10 cellular contexts compared by ENCODE assay signal in the genomic region with DNA sequence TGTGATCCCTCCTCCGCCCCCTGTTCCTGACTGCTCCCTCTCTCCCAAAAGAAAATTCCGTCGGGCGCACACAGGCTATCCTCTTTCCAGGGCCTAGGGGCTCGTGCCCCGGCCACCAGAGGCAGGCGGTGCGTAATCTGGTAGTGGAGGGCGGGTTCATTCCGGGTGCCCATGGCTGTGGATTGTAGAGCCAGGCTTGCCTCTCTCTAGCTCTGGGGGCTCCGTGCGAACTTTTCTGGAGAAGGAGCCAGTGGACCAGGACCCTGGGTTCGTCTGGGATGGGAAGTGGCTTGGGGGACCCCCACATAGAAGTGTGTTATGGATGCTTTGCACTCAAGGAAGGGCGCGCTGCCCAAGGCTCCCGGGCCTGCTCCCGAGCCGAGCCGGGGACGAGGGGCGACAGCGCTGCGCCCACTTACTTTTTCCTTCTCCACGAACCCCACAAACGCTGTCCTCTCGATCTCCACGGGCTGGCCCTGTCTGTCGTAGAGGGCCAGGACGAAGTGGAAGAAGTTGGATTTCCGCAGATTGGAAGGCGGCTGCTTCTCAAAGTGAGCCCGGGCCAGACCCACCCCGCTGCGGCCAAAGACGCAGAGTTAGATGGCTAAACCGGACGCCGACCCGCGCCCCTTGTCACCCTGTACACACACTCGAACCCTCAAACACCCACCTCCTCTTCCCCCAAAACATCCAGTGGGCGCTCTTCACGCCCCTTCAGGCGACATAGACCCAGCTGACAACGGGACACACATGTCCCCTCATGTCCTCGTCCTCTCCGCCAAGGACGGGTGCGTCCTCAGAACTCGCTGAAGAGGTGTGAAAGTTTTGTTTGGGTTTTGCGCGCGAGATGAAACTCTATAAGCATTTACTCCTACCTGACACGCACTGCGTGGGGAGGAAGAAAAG. TPM values are rescaled to one million over a fixed set of nuclear protein-coding genes. Genes with fewer than 3 reads are reported as not detected.
A peak's percentile ranks its signal among the peaks of the same experiment; 100 is the strongest.
DNase-seq lines count a peak whose midpoint lies in the region; ATAC-seq, FAIRE-seq and TF ChIP-seq lines count a peak whose summit lies in the region.
"Had no signal": no experiment of that assay in that cellular context is flagged by ENCODE, and none has a peak within 500 bp of the region (broad histone marks: within the 10 kb centered on the region; RNA-seq: fewer than 3 reads in every experiment).

No MANE protein-coding gene starts in this region.

- H3K4me1 ChIP-seq in BLaER1: no peaks in the 10 kb centered on the region
- H3K4me1 ChIP-seq in H1 (replicated peaks in 1 of 4; ENCODE audit: control insufficient read depth in 3 of 4, insufficient read depth in 4 of 4, low read length in 3 of 4): peaks cover 10 to 30% (median 21%) of the 10 kb centered on the region in 4 experiments
- peaks cover 9% of the 10 kb centered on the region; the same call in 1 of the 2 replicates for H3K4me1 ChIP-seq in PC-3 (ENCODE audit: insufficient read depth, low read length)

- H2BK12ac ChIP-seq in H1 (ENCODE audit: low read depth, low read length): no peak overlapping the region

- H3K27me3 Mint-ChIP-seq in IgD-negative memory B cell (peaks cover 2% of the 10 kb centered on the region), osteocyte (ENCODE audit: unreplicated experiment) (no peaks in the 10 kb centered on the region)

- no peak overlapping the region for H4K8ac ChIP-seq in H1 (ENCODE audit: extremely low read depth, insufficient read depth, low read length)

- no peak overlapping the region for H2BK20ac ChIP-seq in H1 (ENCODE audit: low read length)

- no peaks in the 10 kb centered on the region for H3F3A ChIP-seq in PC-3 (ENCODE audit: low read length, unreplicated experiment)

- H3K23me2 ChIP-seq in H1 (ENCODE audit: low read depth, low read length): peaks cover 11% of the 10 kb centered on the region; the same call in 1 of the 2 replicates

- H3K27ac Mint-ChIP-seq in IgD-negative memory B cell: peak overlapping the region; percentile 87 to 100 (median 98)
- peak overlapping the region; percentile 100 for H3K27ac Mint-ChIP-seq in osteocyte (ENCODE audit: unreplicated experiment)

- H3K4me2 ChIP-seq in BLaER1 (peak overlapping the region; percentile 94), H1 (ENCODE audit: insufficient read depth in 1 of 2, low read depth in 2 of 2, low read length in 2 of 2) (peak overlapping the region; percentile 22 to 61), PC-3 (ENCODE audit: low read length) (no peak overlapping the region)

- no peak overlapping the region for H4K5ac ChIP-seq in H1 (ENCODE audit: insufficient read length, low read depth, low read length)

- TF ChIP-seq RAD21 in H1 (IDR thresholded peaks at IDR 0.05 in 1 of 2, conservative IDR thresholded peaks at IDR 0.05 in 1 of 2; ENCODE audit: low read depth in 2 of 2, low read length in 2 of 2): no peak

- H2BK15ac ChIP-seq in H1 (ENCODE audit: low read length): no peak overlapping the region; the same call in 1 of the 2 replicates

- H3K36me3 ChIP-seq in BLaER1 (peaks cover 69% of the 10 kb centered on the region), H1 (ENCODE audit: control insufficient read depth in 2 of 4, insufficient read depth in 4 of 4, low read length in 3 of 4) (no peaks in the 10 kb centered on the region; a peak in 1 of 8 replicates), PC-3 (ENCODE audit: low read depth, low read length) (no peaks in the 10 kb centered on the region)

- H3K14ac ChIP-seq in H1 (ENCODE audit: insufficient read length): no peak overlapping the region

- peak overlapping the region; percentile 88 for H3K4ac ChIP-seq in H1 (replicated peaks; ENCODE audit: insufficient read length, low read depth, low read length)

- peak overlapping the region; percentile 100 for H3K27ac ChIP-seq in BLaER1
- H3K27ac ChIP-seq in H1 (ENCODE audit: low read depth, low read length): no peak overlapping the region
- no peak overlapping the region for H3K27ac ChIP-seq in PC-3 (ENCODE audit: low read length)

- no peak overlapping the region for H2AFZ ChIP-seq in H1 (ENCODE audit: low read length)
- no peak overlapping the region for H2AFZ ChIP-seq in PC-3 (ENCODE audit: low read length)

- H3K9ac ChIP-seq in BLaER1: peak overlapping the region; percentile 100
- no peak overlapping the region; a peak in 2 of 7 replicates for H3K9ac ChIP-seq in H1 (replicated peaks in 1 of 4; ENCODE audit: extremely low read depth in 1 of 4, low read depth in 3 of 4, low read length in 3 of 4)
- H3K9ac ChIP-seq in PC-3 (ENCODE audit: low read length): no peak overlapping the region

- no peak overlapping the region for H2BK120ac ChIP-seq in H1 (replicated peaks; ENCODE audit: low read depth, low read length)

- H3K79me2 ChIP-seq in H1 (ENCODE audit: control insufficient read depth in 1 of 2, insufficient read depth in 2 of 2, low read length in 2 of 2): no peaks in the 10 kb centered on the region
- H3K79me2 ChIP-seq in PC-3 (ENCODE audit: low read length): no peaks in the 10 kb centered on the region

- no peaks in the 10 kb centered on the region for H3K9me2 ChIP-seq in PC-3 (replicated peaks; ENCODE audit: low read length)

- POLR2A ChIA-PET in H1 (lab: Charles Lee; ENCODE audit: partially characterized antibody): no interaction called here
- POLR2A ChIA-PET in PC-3 (lab: Charles Lee; ENCODE audit: unreplicated experiment): no interaction called here

- no peak overlapping the region for H3K56ac ChIP-seq in H1 (replicated peaks; ENCODE audit: insufficient read length, low read depth, low read length)

- no peak overlapping the region for H2BK5ac ChIP-seq in H1 (ENCODE audit: low read depth, low read length)

- 8% methylated on average over 52 of the region's 55 CpGs; no CpG with 5 or more reads in 1 of the 2 experiments for WGBS in H1 (ENCODE audit: extremely low coverage in 1 of 2, insufficient coverage in 1 of 2, insufficient read length in 1 of 2, insufficient replicate concordance in 2 of 2, low coverage in 1 of 2, low lambda C conversion rate in 2 of 2, missing lambda C conversion rate in 1 of 2), 2 experiments

- CTCF ChIA-PET in H1 (lab: Charles Lee; ENCODE audit: partially characterized antibody) (interaction anchor here (1.1 to 1.5 kb wide), 3 partner anchors 9 to 235 kb away, joined by 3 to 5 read pairs (median 4); no protein-coding TSS in a partner anchor), PC-3 (lab: Charles Lee) (no interaction called here)

- no peak overlapping the region for H4K91ac ChIP-seq in H1 (replicated peaks; ENCODE audit: insufficient read length, low read length)

- TF ChIP-seq EP300 in H1 (IDR thresholded peaks at IDR 0.05; ENCODE audit: borderline replicate concordance in 1 of 2, low read depth in 2 of 2, low read length in 2 of 2): no peak

- H3K9me3 Mint-ChIP-seq in IgD-negative memory B cell (no peaks in the 10 kb centered on the region), osteocyte (ENCODE audit: unreplicated experiment) (no peaks in the 10 kb centered on the region)

- H4K20me1 ChIP-seq in BLaER1: peaks cover 8% of the 10 kb centered on the region; the same call in 1 of the 2 replicates
- peaks cover 14 to 18% of the 10 kb centered on the region in 2 experiments for H4K20me1 ChIP-seq in H1 (replicated peaks in 1 of 2; ENCODE audit: control insufficient read depth in 1 of 2, insufficient read depth in 2 of 2, low read length in 2 of 2)
- H4K20me1 ChIP-seq in PC-3 (ENCODE audit: low read length): no peaks in the 10 kb centered on the region

- no peak overlapping the region for H2AK5ac ChIP-seq in H1 (ENCODE audit: low read depth, low read length)

- no peaks in the 10 kb centered on the region for H3K79me1 ChIP-seq in H1 (ENCODE audit: low read depth, low read length)

- H3K18ac ChIP-seq in H1 (ENCODE audit: extremely low read depth, low read length): no peak overlapping the region; the same call in 1 of the 2 replicates

- no peak for ATAC-seq in PC-3

- H3K4me3 ChIP-seq in BLaER1: peak overlapping the region; percentile 98
- peak overlapping the region in 2 of 4 experiments; percentile 5 to 42; a peak in 4 of 8 replicates for H3K4me3 ChIP-seq in H1 (ENCODE audit: extremely low read depth in 1 of 4, insufficient read depth in 2 of 4, low read depth in 3 of 4, low read length in 4 of 4)
- no peak overlapping the region for H3K4me3 ChIP-seq in PC-3 (ENCODE audit: low read length)

- FAIRE-seq in H1 (lab: Jason Lieb, UNC): no peak

- H3K4me1 Mint-ChIP-seq in IgD-negative memory B cell: peaks cover 34 to 37% (median 37%) of the 10 kb centered on the region in 3 donors
- H3K4me1 Mint-ChIP-seq in osteocyte (ENCODE audit: unreplicated experiment): peaks cover 66% of the 10 kb centered on the region

- H3K27me3 ChIP-seq in BLaER1 (no peaks in the 10 kb centered on the region), H1 (replicated peaks in 1 of 4; ENCODE audit: control insufficient read depth in 3 of 4, extremely low read depth in 1 of 4, insufficient read depth in 3 of 4, low read length in 3 of 4) (peaks cover 56 to 90% (median 74%) of the 10 kb centered on the region in 4 experiments), PC-3 (ENCODE audit: low read length) (peaks cover 6% of the 10 kb centered on the region)

- H3K36me3 Mint-ChIP-seq in IgD-negative memory B cell: peaks cover 5% of the 10 kb centered on the region
- H3K36me3 Mint-ChIP-seq in osteocyte (ENCODE audit: unreplicated experiment): peaks cover 54% of the 10 kb centered on the region

- DNase-seq in H1 (ENCODE audit: low read depth in 1 of 2, low spot score in 2 of 2): no peak
- no peak for DNase-seq in osteocyte (ENCODE audit: extremely low spot score, unreplicated experiment)
- DNase-seq in PC-3: no peak
- no peak for DNase-seq in NCI-H1436 treated with DMSO at 0.1 percent for 48 hours (lab: John Stamatoyannopoulos, UW)
- DNase-seq in RKO (ENCODE audit: low spot score): no peak
- DNase-seq in superior temporal gyrus (ENCODE audit: extremely low spot score): no peak
- DNase-seq: activated CD4-positive, alpha-beta T cell treated with anti-CD3 and anti-CD28 coated beads, Interleukin-2, amount 50 U/mL, for 48 hours; NCI-H1930 had no signal

- no peak for TF ChIP-seq CTCF in H1 (IDR thresholded peaks at IDR 0.05; ENCODE audit: control extremely low read depth in 1 of 3, insufficient read depth in 1 of 3, low read depth in 1 of 3, low read length in 3 of 3)
- no peak for TF ChIP-seq CTCF in osteocyte (IDR thresholded peaks at IDR 0.05)
- TF ChIP-seq CTCF in PC-3 (conservative IDR thresholded peaks at IDR 0.05; ENCODE audit: low read depth, low read length): no peak

- no TSS peak for BruUV-seq in PC-3 (replicated peaks; lab: Mats Ljungman, UMichigan)

- no peak overlapping the region for H3K23ac ChIP-seq in H1 (ENCODE audit: insufficient read length)

- H3K4me3 Mint-ChIP-seq in IgD-negative memory B cell (peak overlapping the region; percentile 60 to 100 (median 100)), osteocyte (ENCODE audit: unreplicated experiment) (peak overlapping the region; percentile 99)

- peaks cover 8% of the 10 kb centered on the region; the same call in 1 of the 2 replicates for H3K9me3 ChIP-seq in BLaER1
- no peaks in the 10 kb centered on the region for H3K9me3 ChIP-seq in H1 (ENCODE audit: insufficient read depth in 2 of 2, low read depth in 1 of 2, low read length in 1 of 2)
- H3K9me3 ChIP-seq in PC-3 (ENCODE audit: low read length): no peaks in the 10 kb centered on the region

- intact Hi-C loops in PC-3 (cut with micrococcal nuclease): no loop called here

- no peak for TF ChIP-seq POLR2A in H1 (IDR thresholded peaks at IDR 0.05; ENCODE audit: control extremely low read depth in 1 of 2, low read depth in 2 of 2, low read length in 2 of 2)

RNA-seq across cellular contexts. Expression of a gene that starts 2.9 kb away (rescaled TPM):
- polyA plus RNA-seq in IgD-negative memory B cell: 47.0 TPM
- total RNA-seq in H1 (2021; fragmentation: NEBNext Ultra II Directional; extraction: Animal tissue kit (Norgen Biotek cat#: 25700)): 0.10 and 0.15 TPM in 2 replicates
- 0.12 and 0.16 TPM in 2 replicates for polyA plus RNA-seq in H1 (2011; rRNA removed)
- polyA plus RNA-seq in H1 (2011; cell fraction: cytosol; rRNA removed): 0.03 TPM
- 0.14 TPM for polyA plus RNA-seq in H1 (2011; cell fraction: nucleus; rRNA removed)
- 0.04 to 0.23 TPM (median 0.16 TPM) in 4 replicates for polyA plus RNA-seq in H1 (2012, experiment 1 of 2)
- not detected for polyA plus RNA-seq in H1 (2012, experiment 2 of 2)
- 0.14 TPM for polyA plus RNA-seq in H1 (2013, experiment 1 of 2)
- polyA plus RNA-seq in H1 (2013, experiment 2 of 2): 0.06 TPM
- not detected in 2 replicates for polyA minus RNA-seq in H1 (2011; rRNA and poly(A)+ RNA removed)
- not detected for polyA minus RNA-seq in H1 (2011; cell fraction: cytosol; rRNA and poly(A)+ RNA removed)
- 0.20 TPM for polyA minus RNA-seq in H1 (2011; cell fraction: nucleus; rRNA and poly(A)+ RNA removed)
- 139 TPM in 2 replicates for total RNA-seq in osteocyte
- 0.29 and 1.3 TPM in 2 replicates for total RNA-seq in PC-3 (2014; rRNA removed)

Comparison
In these comparisons a context has a peak if more than half of its experiments do, and no peak if none do; other contexts are left out.
1. RNA of a gene that starts 2.9 kb away (total RNA-seq): 139 TPM in osteocyte; 0.29 to 1.3 TPM in PC-3 and 0.10 to 0.15 TPM in H1; every median in the first group is over 10 times any median in the second.